In the genomic region with DNA sequence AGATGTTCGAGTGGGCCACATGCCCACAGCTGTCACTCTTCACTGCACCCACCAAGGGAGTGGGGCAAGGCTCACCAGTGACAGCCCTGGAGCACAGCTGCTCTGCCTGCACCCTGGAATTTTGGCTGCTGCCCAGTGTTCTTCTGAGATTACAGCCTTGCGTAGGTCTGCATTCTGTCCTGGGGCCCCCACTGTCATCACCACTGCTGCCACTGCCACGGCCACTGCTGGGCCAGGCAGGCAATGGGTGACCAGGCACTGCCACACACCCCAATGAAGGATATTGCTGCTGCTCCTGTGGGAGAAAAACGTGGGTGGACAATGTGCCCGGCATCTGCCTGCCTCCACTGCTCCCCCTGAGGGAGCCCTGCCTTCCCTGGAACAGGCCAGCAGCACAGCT, we compare ENCODE assay signal across 22 cellular contexts.
"Had no signal": no experiment of that assay in that cellular context is flagged by ENCODE, and none has a peak within 500 bp of the region (broad histone marks: within the 10 kb centered on the region; RNA-seq: fewer than 3 reads in every experiment).

No MANE protein-coding gene starts in this region.

- H3K9me3 ChIP-seq: ascending aorta, body of pancreas had no signal

- H3K27ac ChIP-seq: ascending aorta, body of pancreas, SJSA1 had no signal

- ATAC-seq: activated CD4-positive, CD25-positive, alpha-beta regulatory T cell treated with anti-CD3 and anti-CD28 coated beads, Interleukin-2, amount 50 U/mL, for 24 hours; activated CD8-positive, alpha-beta T cell treated with anti-CD3 and anti-CD28 coated beads, Interleukin-2, amount 10 ng/mL, durations not matched to agents 7 days and 5 days; activated naive CD4-positive, alpha-beta T cell treated with anti-CD3 and anti-CD28 coated beads, Interleukin-2, amount 50 U/mL, for 72 hours; body of pancreas; K562; SK-N-SH treated with all-trans-retinoic acid at 6 μM for 48 hours had no signal

- H3K36me3 ChIP-seq: ascending aorta, SJSA1 had no signal

- H3K4me1 ChIP-seq: ascending aorta, body of pancreas, SJSA1 had no signal

- H3K4me3 ChIP-seq: ascending aorta, body of pancreas, K562, SJSA1 had no signal

- H3K27me3 ChIP-seq: ascending aorta, body of pancreas, SJSA1 had no signal

- DNase-seq: activated CD4-positive, alpha-beta T cell treated with anti-CD3 and anti-CD28 coated beads for 48 hours; activated CD4-positive, alpha-beta T cell treated with anti-CD3 and anti-CD28 coated beads, Interleukin-2, amount 50 U/mL, for 4 hours; activated CD8-positive, alpha-beta memory T cell treated with anti-CD3 and anti-CD28 coated beads, Interleukin-2, amount 50 U/mL, for 48 hours; activated CD8-positive, alpha-beta T cell treated with anti-CD3 and anti-CD28 coated beads, Interleukin-2, amount 10 ng/mL, durations not matched to agents 7 days and 5 days; activated naive CD4-positive, alpha-beta T cell; activated naive CD8-positive, alpha-beta T cell treated with anti-CD3 and anti-CD28 coated beads, Interleukin-2, amount 50 U/mL, for 24 hours; activated T-cell treated with anti-CD3 and anti-CD28 coated beads, Interleukin-2, amount 50 U/mL, for 1 hour; amniotic stem cell; body of pancreas; Karpas-422; MM.1S; NCI-H1930; NCI-H2171; NCI-H2227 treated with DMSO at 0.1 percent for 48 hours; NCI-H526 treated with DMSO at 0.1 percent for 48 hours; NCI-H82 had no signal
